ENCODE assay signal across 1 cellular context in the genomic region with DNA sequence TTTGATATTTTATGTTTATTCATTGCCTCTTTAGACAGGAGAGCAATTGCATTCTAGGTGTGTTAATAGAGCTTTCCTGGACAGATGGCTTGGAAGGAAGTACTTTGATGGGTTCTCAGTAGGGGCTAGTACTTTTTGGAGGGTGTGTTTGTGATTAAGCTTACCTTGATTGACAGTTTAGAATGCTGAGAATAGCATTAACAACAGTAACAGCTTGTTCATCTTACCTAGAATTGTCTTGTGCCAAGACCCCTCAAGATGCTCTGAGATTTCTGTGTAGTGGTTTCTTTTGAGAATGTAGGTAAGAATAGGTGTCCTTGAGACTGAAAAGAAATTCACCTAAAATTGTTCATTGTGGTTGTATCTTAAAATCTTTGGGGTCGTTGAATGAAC.
TF ChIP-seq lines count a peak whose summit lies in the region.

No MANE protein-coding gene starts in this region.

TF ChIP-seq in GM23338, 12 proteins besides CTCF, POLR2A, EP300 and RAD21:
- TF ChIP-seq EZH2phosphoT487 (IDR thresholded peaks at IDR 0.05; ENCODE audit: unreplicated experiment): no peak
- peak; percentile 46; the same call in 1 of the 2 replicates for TF ChIP-seq NANOG (IDR thresholded peaks at IDR 0.05; ENCODE audit: borderline replicate concordance)
